In the genomic region with DNA sequence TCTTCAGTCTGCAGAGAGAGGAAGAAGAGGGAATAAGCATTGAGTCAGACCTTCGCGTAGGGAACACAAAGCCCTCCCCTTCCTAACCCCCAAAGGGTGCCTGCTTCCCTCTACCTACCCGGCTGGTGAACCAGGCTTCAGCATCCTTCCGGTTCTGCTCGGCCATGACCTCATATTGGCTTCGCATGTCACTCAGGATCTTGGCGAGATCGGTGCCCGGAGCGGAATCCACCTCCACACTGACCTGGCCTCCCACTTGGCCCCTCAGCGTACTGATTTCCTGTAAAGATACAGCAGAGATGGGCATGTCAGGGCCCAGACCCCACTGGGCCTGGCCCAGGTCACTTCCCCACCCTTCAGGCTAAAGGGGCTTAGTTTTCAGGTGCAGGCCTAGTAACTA, we compare ENCODE assay signal across 15 cellular contexts. TPM values are rescaled to one million over a fixed set of nuclear protein-coding genes. Genes with fewer than 3 reads are reported as not detected.
"Had no signal": no experiment of that assay in that cellular context is flagged by ENCODE, and none has a peak within 500 bp of the region (broad histone marks: within the 10 kb centered on the region; RNA-seq: fewer than 3 reads in every experiment).

No MANE protein-coding gene starts in this region.

- H3K27ac ChIP-seq: ascending aorta, cardiac muscle cell, gastroesophageal sphincter, right atrium auricular region had no signal

- H3K27me3 ChIP-seq: cardiac muscle cell had no signal

- FAIRE-seq: kidney had no signal

- H3K9me3 ChIP-seq: ascending aorta, gastroesophageal sphincter, right atrium auricular region, suprapubic skin had no signal

- H3K36me3 ChIP-seq: ascending aorta, gastroesophageal sphincter, right atrium auricular region, suprapubic skin had no signal

- H3K9me3 Mint-ChIP-seq: stimulated activated naive B cell treated with anti-CD40 and anti-IgM and Interleukin-4, amounts not matched to agents 10 μg/mL and 1 μg/mL and 100 μg/mL, for 72 hours had no signal

- ATAC-seq: activated CD8-positive, alpha-beta T cell treated with anti-CD3 and anti-CD28 coated beads, Interleukin-2, amount 10 ng/mL, durations not matched to agents 7 days and 5 days; gastroesophageal sphincter; stimulated activated naive B cell treated with anti-CD40 and anti-IgM and Interleukin-4, amounts not matched to agents 10 μg/mL and 1 μg/mL and 100 μg/mL, for 72 hours had no signal

- H3K36me3 Mint-ChIP-seq: naive B cell; stimulated activated naive B cell treated with anti-CD40 and anti-IgM and Interleukin-4, amounts not matched to agents 10 μg/mL and 1 μg/mL and 100 μg/mL, for 72 hours had no signal

- H3K27ac Mint-ChIP-seq: stimulated activated naive B cell treated with anti-CD40 and anti-IgM and Interleukin-4, amounts not matched to agents 10 μg/mL and 1 μg/mL and 100 μg/mL, for 72 hours had no signal

- H3K4me3 Mint-ChIP-seq: activated CD8-positive, alpha-beta T cell treated with anti-CD3 and anti-CD28 coated beads, Interleukin-2, amount 10 ng/mL, durations not matched to agents 7 days and 5 days; stimulated activated naive B cell treated with anti-CD40 and anti-IgM and Interleukin-4, amounts not matched to agents 10 μg/mL and 1 μg/mL and 100 μg/mL, for 72 hours had no signal

- H3K4me3 ChIP-seq: ascending aorta, cardiac muscle cell, gastroesophageal sphincter, right atrium auricular region had no signal

- DNase-seq: activated CD4-positive, alpha-beta T cell treated with anti-CD3 and anti-CD28 coated beads for 4 hours; activated CD8-positive, alpha-beta memory T cell treated with anti-CD3 and anti-CD28 coated beads, Interleukin-2, amount 50 U/mL, for 48 hours; activated CD8-positive, alpha-beta T cell treated with anti-CD3 and anti-CD28 coated beads, Interleukin-2, amount 10 ng/mL, durations not matched to agents 7 days and 5 days; kidney; midbrain; naive B cell; stimulated activated naive B cell treated with anti-CD40 and anti-IgM and Interleukin-4, amounts not matched to agents 10 μg/mL and 1 μg/mL and 100 μg/mL, for 72 hours; T1000 had no signal

RNA-seq across cellular contexts. Expression of a gene that starts 3.8 kb away (rescaled TPM):
- total RNA-seq: activated CD8-positive, alpha-beta T cell treated with anti-CD3 and anti-CD28 coated beads, Interleukin-2, amount 10 ng/mL, durations not matched to agents 7 days and 5 days had no signal

RNA-seq across cellular contexts. Expression of a gene that starts 5.6 kb away (rescaled TPM):
- total RNA-seq: activated CD8-positive, alpha-beta T cell treated with anti-CD3 and anti-CD28 coated beads, Interleukin-2, amount 10 ng/mL, durations not matched to agents 7 days and 5 days; liver had no signal
- polyA plus RNA-seq: cardiac muscle cell had no signal

RNA-seq across cellular contexts. Expression of a gene that starts 18.8 kb away (rescaled TPM):
- total RNA-seq: activated CD8-positive, alpha-beta T cell treated with anti-CD3 and anti-CD28 coated beads, Interleukin-2, amount 10 ng/mL, durations not matched to agents 7 days and 5 days; cardiac muscle cell; kidney; right atrium auricular region had no signal
- polyA plus RNA-seq: cardiac muscle cell had no signal

RNA-seq across cellular contexts. Expression of a gene that starts 34.6 kb away (rescaled TPM):
- total RNA-seq: activated CD8-positive, alpha-beta T cell treated with anti-CD3 and anti-CD28 coated beads, Interleukin-2, amount 10 ng/mL, durations not matched to agents 7 days and 5 days; ascending aorta; cardiac muscle cell; gastroesophageal sphincter; kidney; right atrium auricular region; urinary bladder had no signal
- polyA plus RNA-seq: cardiac muscle cell, liver, urinary bladder had no signal

RNA-seq across cellular contexts. Expression of a gene that starts 43.3 kb away (rescaled TPM):
- total RNA-seq: activated CD8-positive, alpha-beta T cell treated with anti-CD3 and anti-CD28 coated beads, Interleukin-2, amount 10 ng/mL, durations not matched to agents 7 days and 5 days; ascending aorta; cardiac muscle cell; gastroesophageal sphincter; kidney; liver; right atrium auricular region; urinary bladder had no signal
- polyA plus RNA-seq: cardiac muscle cell, liver, urinary bladder had no signal
